In the genomic region with DNA sequence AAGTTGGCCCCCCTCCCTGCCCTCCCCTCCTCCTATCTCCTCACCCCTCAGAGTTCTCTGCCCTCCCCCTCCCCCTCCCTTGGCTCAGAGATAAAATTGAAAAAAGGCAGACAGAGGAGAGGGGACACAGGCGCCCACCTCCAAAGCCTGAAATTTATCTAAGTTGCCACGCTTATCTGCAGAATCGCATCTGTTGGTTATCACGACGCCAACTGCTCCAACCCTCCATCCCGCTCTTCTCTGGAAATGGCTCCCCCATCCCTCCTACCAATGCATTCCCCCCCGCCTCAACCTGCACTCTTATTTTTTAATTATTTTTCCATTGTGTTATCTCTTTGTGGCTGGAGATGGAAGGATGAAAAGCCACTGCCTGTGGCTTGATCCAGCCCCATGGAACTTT, we compare ENCODE assay signal across 29 cellular contexts.
"Had no signal": no experiment of that assay in that cellular context is flagged by ENCODE, and none has a peak within 500 bp of the region (broad histone marks: within the 10 kb centered on the region; RNA-seq: fewer than 3 reads in every experiment).

No MANE protein-coding gene starts in this region.

- H3K27ac ChIP-seq: ovary, parathyroid adenoma, psoas muscle, right lobe of liver, sigmoid colon, stomach, thoracic aorta, thyroid gland, tibial nerve, upper lobe of left lung, vagina had no signal

- H2AFZ ChIP-seq: parathyroid adenoma had no signal

- H3K9ac ChIP-seq: parathyroid adenoma had no signal

- DNase-seq: naive thymus-derived CD8-positive, alpha-beta T cell; nephron progenitor cell; occipital lobe; ovary; posterior cingulate gyrus; psoas muscle; right cardiac atrium; right lobe of liver; sigmoid colon; small intestine; stimulated activated CD4-positive, alpha-beta T cell treated with anti-CD3 and anti-CD28 coated beads, Interleukin-15, amount 100 ng/mL, for 24 hours; stimulated activated CD4-positive, alpha-beta T cell treated with anti-CD3 and anti-CD28 coated beads, Interleukin-2, amount 100 ng/mL, for 24 hours; stimulated activated CD4-positive, alpha-beta T cell treated with anti-CD3 and anti-CD28 coated beads, Interleukin-2, amount 100 ng/mL, for 48 hours; stimulated activated CD4-positive, alpha-beta T cell treated with anti-CD3 and anti-CD28 coated beads, Interleukin-4, amount 100 ng/mL, for 24 hours; stimulated activated naive B cell treated with anti-CD40 and anti-IgM and Interleukin-4, amounts not matched to agents 10 μg/mL and 1 μg/mL and 100 μg/mL, for 72 hours; stimulated activated naive CD4-positive, alpha-beta T cell treated with Interleukin-2 at 50 U/mL for 16 hours; stomach; thyroid gland; trophoblast cell; upper lobe of left lung had no signal

- H3K9me3 Mint-ChIP-seq: naive thymus-derived CD8-positive, alpha-beta T cell; natural killer cell treated with Interleukin-12 subunit alpha and Interleukin-12 subunit beta and Interleukin-15 and Interleukin-18, amount 100 ng/mL, for 72 hours; nephron progenitor cell; neural crest cell; stimulated activated effector memory CD8-positive, alpha-beta T cell treated with anti-CD3 and anti-CD28 coated beads, Interleukin-12 subunit alpha, Interleukin-12 subunit beta, amount 100 ng/mL, for 72 hours; stimulated activated naive B cell treated with anti-CD40 and anti-IgM and Interleukin-4, amounts not matched to agents 10 μg/mL and 1 μg/mL and 100 μg/mL, for 72 hours; stimulated activated naive CD8-positive, alpha-beta T cell treated with anti-CD3 and anti-CD28 coated beads, Interleukin-15, Interleukin-2, amounts not matched to agents 100 ng/mL and 50 ng/mL, for 24 hours had no signal

- H3K4me1 Mint-ChIP-seq: naive thymus-derived CD8-positive, alpha-beta T cell; nephron progenitor cell; neural crest cell; stimulated activated effector memory CD8-positive, alpha-beta T cell treated with anti-CD3 and anti-CD28 coated beads, Interleukin-12 subunit alpha, Interleukin-12 subunit beta, amount 100 ng/mL, for 72 hours; stimulated activated naive B cell treated with anti-CD40 and anti-IgM and Interleukin-4, amounts not matched to agents 10 μg/mL and 1 μg/mL and 100 μg/mL, for 72 hours had no signal

- H3K4me3 Mint-ChIP-seq: naive thymus-derived CD8-positive, alpha-beta T cell; natural killer cell treated with Interleukin-12 subunit alpha and Interleukin-12 subunit beta and Interleukin-15 and Interleukin-18, amount 100 ng/mL, for 72 hours; nephron progenitor cell; neural crest cell; stimulated activated effector memory CD8-positive, alpha-beta T cell treated with anti-CD3 and anti-CD28 coated beads, Interleukin-12 subunit alpha, Interleukin-12 subunit beta, amount 100 ng/mL, for 72 hours; stimulated activated naive B cell treated with anti-CD40 and anti-IgM and Interleukin-4, amounts not matched to agents 10 μg/mL and 1 μg/mL and 100 μg/mL, for 72 hours; stimulated activated naive CD8-positive, alpha-beta T cell treated with anti-CD3 and anti-CD28 coated beads, Interleukin-15, Interleukin-2, amounts not matched to agents 100 ng/mL and 50 ng/mL, for 24 hours had no signal

- H3K36me3 Mint-ChIP-seq: naive thymus-derived CD8-positive, alpha-beta T cell; natural killer cell treated with Interleukin-12 subunit alpha and Interleukin-12 subunit beta and Interleukin-15 and Interleukin-18, amount 100 ng/mL, for 72 hours; stimulated activated effector memory CD8-positive, alpha-beta T cell treated with anti-CD3 and anti-CD28 coated beads, Interleukin-12 subunit alpha, Interleukin-12 subunit beta, amount 100 ng/mL, for 72 hours; stimulated activated naive B cell treated with anti-CD40 and anti-IgM and Interleukin-4, amounts not matched to agents 10 μg/mL and 1 μg/mL and 100 μg/mL, for 72 hours had no signal

- H3K4me3 ChIP-seq: ovary, psoas muscle, right lobe of liver, sigmoid colon, stomach, thoracic aorta, thyroid gland, tibial nerve, upper lobe of left lung, vagina had no signal

- H3K27ac Mint-ChIP-seq: naive thymus-derived CD8-positive, alpha-beta T cell; natural killer cell treated with Interleukin-12 subunit alpha and Interleukin-12 subunit beta and Interleukin-15 and Interleukin-18, amount 100 ng/mL, for 72 hours; nephron progenitor cell; progenitor cell of endocrine pancreas; stimulated activated effector memory CD8-positive, alpha-beta T cell treated with anti-CD3 and anti-CD28 coated beads, Interleukin-12 subunit alpha, Interleukin-12 subunit beta, amount 100 ng/mL, for 72 hours; stimulated activated naive B cell treated with anti-CD40 and anti-IgM and Interleukin-4, amounts not matched to agents 10 μg/mL and 1 μg/mL and 100 μg/mL, for 72 hours; stimulated activated naive CD8-positive, alpha-beta T cell treated with anti-CD3 and anti-CD28 coated beads, Interleukin-15, Interleukin-2, amounts not matched to agents 100 ng/mL and 50 ng/mL, for 24 hours had no signal

- H3K27me3 ChIP-seq: ovary, right lobe of liver, thyroid gland, vagina had no signal

- H3K9me3 ChIP-seq: ovary, psoas muscle, right lobe of liver, sigmoid colon, thoracic aorta, thyroid gland, tibial nerve, upper lobe of left lung, vagina had no signal

- H3K4me1 ChIP-seq: parathyroid adenoma, psoas muscle, right lobe of liver, sigmoid colon, stomach, tibial nerve, upper lobe of left lung, vagina had no signal

- H3K36me3 ChIP-seq: ovary, right lobe of liver, sigmoid colon, stomach, thoracic aorta, thyroid gland, tibial nerve, upper lobe of left lung, vagina had no signal

- H3K79me2 ChIP-seq: parathyroid adenoma had no signal

- ATAC-seq: naive thymus-derived CD8-positive, alpha-beta T cell; natural killer cell treated with Interleukin-12 subunit alpha and Interleukin-12 subunit beta and Interleukin-15 and Interleukin-18, amount 100 ng/mL, for 72 hours; psoas muscle; right cardiac atrium; right lobe of liver; stimulated activated effector memory CD8-positive, alpha-beta T cell treated with anti-CD3 and anti-CD28 coated beads, Interleukin-12 subunit alpha, Interleukin-12 subunit beta, amount 100 ng/mL, for 72 hours; stimulated activated naive B cell treated with anti-CD40 and anti-IgM and Interleukin-4, amounts not matched to agents 10 μg/mL and 1 μg/mL and 100 μg/mL, for 72 hours had no signal
